ENCODE assay signal across 12 cellular contexts in the genomic region with DNA sequence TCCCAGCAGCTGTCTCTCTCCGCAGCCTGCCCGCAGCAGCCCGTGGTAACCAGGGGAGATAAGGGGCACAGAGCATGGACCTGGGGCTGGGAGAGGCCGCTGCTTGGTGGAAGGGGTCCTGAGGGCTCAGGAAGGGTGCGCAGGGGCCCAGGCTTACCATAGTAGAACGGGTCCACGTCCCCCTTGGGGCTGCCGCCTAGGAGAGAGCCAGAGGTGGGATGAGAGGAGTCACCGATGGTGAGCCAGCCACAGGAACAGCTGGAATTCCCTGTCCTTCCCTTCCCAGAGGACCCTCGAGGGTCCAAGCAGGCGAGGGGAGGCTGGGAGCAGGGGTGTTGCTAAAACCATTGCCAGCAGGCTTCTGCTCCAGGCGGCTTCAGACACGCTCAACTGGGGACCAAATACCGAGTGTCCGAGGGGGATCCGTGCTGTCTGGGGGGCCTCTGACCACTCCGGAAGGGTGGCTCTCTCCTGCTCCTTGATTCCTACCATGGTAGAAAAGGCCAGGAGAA. TPM values are rescaled to one million over a fixed set of nuclear protein-coding genes. Genes with fewer than 3 reads are reported as not detected.
A peak's percentile ranks its signal among the peaks of the same experiment; 100 is the strongest.
DNase-seq lines count a peak whose midpoint lies in the region; ATAC-seq and TF ChIP-seq lines count a peak whose summit lies in the region.
"Had no signal": no experiment of that assay in that cellular context is flagged by ENCODE, and none has a peak within 500 bp of the region (broad histone marks: within the 10 kb centered on the region; RNA-seq: fewer than 3 reads in every experiment).

No MANE protein-coding gene starts in this region.

- 87 to 96% methylated on average over 11 to 16 of the region's 17 CpGs for WGBS in thyroid gland, 2 donors

- no peak overlapping the region for H3K4me3 ChIP-seq in CD4-positive, CD25-positive, alpha-beta regulatory T cell (ENCODE audit: low read depth, low read length)
- H3K4me3 ChIP-seq in osteoblast (ENCODE audit: insufficient read depth, low read length) = no peak overlapping the region
- no peak overlapping the region for H3K4me3 ChIP-seq in thyroid gland (replicated peaks in 1 of 3)
- H3K4me3 ChIP-seq: K562, lower lobe of right lung had no signal

- H3K9me3 ChIP-seq in CD4-positive, CD25-positive, alpha-beta regulatory T cell (ENCODE audit: control insufficient read depth in 2 of 2, low read length in 2 of 2) = no peaks in the 10 kb centered on the region
- H3K9me3 ChIP-seq in KOPT-K1 (ENCODE audit: insufficient read depth, low read length, poor library complexity, severe bottlenecking) (no peaks in the 10 kb centered on the region), osteoblast (ENCODE audit: low read depth, low read length) (no peaks in the 10 kb centered on the region), thyroid gland (no peaks in the 10 kb centered on the region)
- H3K9me3 ChIP-seq: lower lobe of right lung had no signal

- H3K27ac Mint-ChIP-seq in CD4-positive, CD25-positive, alpha-beta regulatory T cell = peak overlapping the region in 1 of 3 donors; percentile 73
- peak overlapping the region; percentile 76 for H3K27ac Mint-ChIP-seq in dendritic cell treated with granulocyte-macrophage colony-stimulating factor and Interleukin-4, amounts not matched to agents 40 ng/mL and 50 ng/mL, for 4 days

- H3K4me1 Mint-ChIP-seq in CD4-positive, CD25-positive, alpha-beta regulatory T cell = peaks cover 11 to 68% (median 24%) of the 10 kb centered on the region in 4 donors
- H3K4me1 Mint-ChIP-seq in dendritic cell treated with granulocyte-macrophage colony-stimulating factor and Interleukin-4, amounts not matched to agents 40 ng/mL and 50 ng/mL, for 4 days (ENCODE audit: low read depth) = peaks cover 68% of the 10 kb centered on the region

- no peak for TF ChIP-seq POLR2A in thyroid gland (IDR thresholded peaks at IDR 0.05)

- no peak overlapping the region for H3K4me2 ChIP-seq in osteoblast (ENCODE audit: insufficient read depth, low read length)

- H2AFZ ChIP-seq in osteoblast (ENCODE audit: low read length) = no peak overlapping the region

- no peaks in the 10 kb centered on the region for H3K27me3 ChIP-seq in CD4-positive, CD25-positive, alpha-beta regulatory T cell (ENCODE audit: control insufficient read depth, insufficient read depth, low read length)
- H3K27me3 ChIP-seq in osteoblast (ENCODE audit: insufficient read depth, low read length) = peaks cover 14% of the 10 kb centered on the region
- no peaks in the 10 kb centered on the region for H3K27me3 ChIP-seq in thyroid gland

- no peaks in the 10 kb centered on the region for H3K36me3 Mint-ChIP-seq in CD4-positive, CD25-positive, alpha-beta regulatory T cell
- no peaks in the 10 kb centered on the region for H3K36me3 Mint-ChIP-seq in dendritic cell treated with granulocyte-macrophage colony-stimulating factor and Interleukin-4, amounts not matched to agents 40 ng/mL and 50 ng/mL, for 4 days (ENCODE audit: low read depth)
- H3K36me3 Mint-ChIP-seq: brain had no signal

- H4K20me1 ChIP-seq in osteoblast (ENCODE audit: insufficient read depth, low read length) = no peaks in the 10 kb centered on the region

- intact Hi-C loops in dendritic cell treated with granulocyte-macrophage colony-stimulating factor and Interleukin-4, amounts not matched to agents 40 ng/mL and 50 ng/mL, for 4 days (cut with micrococcal nuclease) = loop anchor here (1.0 to 10.0 kb wide), 2 partner anchors 125 to 322 kb away; no protein-coding TSS in a partner anchor
- intact Hi-C loops in thyroid gland (cut with DNase I) = no loop called here

- ATAC-seq in CD4-positive, CD25-positive, alpha-beta regulatory T cell (ENCODE audit: low read depth in 2 of 2) = no peak
- ATAC-seq in HG03442 (IDR thresholded peaks at IDR 0.05; ENCODE audit: unreplicated experiment) = no peak

- H3K9me3 Mint-ChIP-seq in CD4-positive, CD25-positive, alpha-beta regulatory T cell = no peaks in the 10 kb centered on the region
- H3K9me3 Mint-ChIP-seq in dendritic cell treated with granulocyte-macrophage colony-stimulating factor and Interleukin-4, amounts not matched to agents 40 ng/mL and 50 ng/mL, for 4 days = no peaks in the 10 kb centered on the region
- H3K9me3 Mint-ChIP-seq: brain had no signal

- no peak for DNase-seq in CD4-positive, CD25-positive, alpha-beta regulatory T cell
- peak; percentile 42 for DNase-seq in osteoblast (ENCODE audit: insufficient read length, low spot score, missing footprints)
- DNase-seq in thyroid gland = no peak
- DNase-seq in DMS79 (lab: John Stamatoyannopoulos, UW) = no peak
- DNase-seq: lower lobe of right lung, NCI-H2227 treated with DMSO at 0.1 percent for 48 hours, occipital lobe had no signal

- peak overlapping the region; percentile 67 for H3K27ac ChIP-seq in CD4-positive, CD25-positive, alpha-beta regulatory T cell (ENCODE audit: insufficient read depth, low read length, poor library complexity, severe bottlenecking)
- H3K27ac ChIP-seq in KOPT-K1 (ENCODE audit: low read depth, low read length, poor library complexity, severe bottlenecking) (peak overlapping the region; percentile 99), osteoblast (ENCODE audit: low read depth, low read length) (no peak overlapping the region), thyroid gland (no peak overlapping the region)

- no peak for TF ChIP-seq CTCF in osteoblast (IDR thresholded peaks at IDR 0.05; ENCODE audit: extremely low read depth, low read depth, low read length)
- TF ChIP-seq CTCF in thyroid gland (IDR thresholded peaks at IDR 0.05) = no peak

- H3K4me3 Mint-ChIP-seq in CD4-positive, CD25-positive, alpha-beta regulatory T cell = no peak overlapping the region
- no peak overlapping the region for H3K4me3 Mint-ChIP-seq in dendritic cell treated with granulocyte-macrophage colony-stimulating factor and Interleukin-4, amounts not matched to agents 40 ng/mL and 50 ng/mL, for 4 days
- H3K4me3 Mint-ChIP-seq: brain had no signal

- H3K36me3 ChIP-seq in CD4-positive, CD25-positive, alpha-beta regulatory T cell (ENCODE audit: control insufficient read depth, insufficient read depth, low read length) = no peaks in the 10 kb centered on the region
- H3K36me3 ChIP-seq in KOPT-K1 (ENCODE audit: insufficient read depth, low read length) = peaks cover 43% of the 10 kb centered on the region
- no peaks in the 10 kb centered on the region for H3K36me3 ChIP-seq in osteoblast (ENCODE audit: insufficient read depth, low read length)
- H3K36me3 ChIP-seq in thyroid gland = no peaks in the 10 kb centered on the region
- H3K36me3 ChIP-seq: lower lobe of right lung had no signal

- no peaks in the 10 kb centered on the region for H3K79me2 ChIP-seq in osteoblast (ENCODE audit: insufficient read depth, low read length)

- H3K27me3 Mint-ChIP-seq in CD4-positive, CD25-positive, alpha-beta regulatory T cell = no peaks in the 10 kb centered on the region
- peaks cover 4% of the 10 kb centered on the region for H3K27me3 Mint-ChIP-seq in dendritic cell treated with granulocyte-macrophage colony-stimulating factor and Interleukin-4, amounts not matched to agents 40 ng/mL and 50 ng/mL, for 4 days

- H3K4me1 ChIP-seq in CD4-positive, CD25-positive, alpha-beta regulatory T cell (ENCODE audit: control insufficient read depth, insufficient read depth, low read length, poor library complexity, severe bottlenecking) = peaks cover 42% of the 10 kb centered on the region
- H3K4me1 ChIP-seq in osteoblast (ENCODE audit: insufficient read depth, low read length) (no peaks in the 10 kb centered on the region), thyroid gland (peaks cover 10 to 46% of the 10 kb centered on the region in 2 donors)

RNA-seq across cellular contexts. Expression of a gene that starts 2.0 kb away (rescaled TPM):
- 4.0 TPM for total RNA-seq in CD4-positive, CD25-positive, alpha-beta regulatory T cell
- 10 to 100 TPM; 35.5 to 88.9 (median 72.3) TPM for polyA plus RNA-seq in CD4-positive, CD25-positive, alpha-beta regulatory T cell
- total RNA-seq in osteoblast = not detected in 2 replicates
- total RNA-seq in thyroid gland = 1 to 10 TPM in 3 of 4 donors, under 1 TPM in 1; 0.42 to 2.8 (median 1.5) TPM
- total RNA-seq: K562 had no signal
- polyA plus RNA-seq: K562 had no signal

RNA-seq across cellular contexts. Expression of a gene that starts 25.6 kb away (rescaled TPM):
- total RNA-seq in CD4-positive, CD25-positive, alpha-beta regulatory T cell = 1.6 TPM
- under 1 TPM in 3 of 4 donors, not detected in 1; 0.08 to 0.34 (median 0.25) TPM for polyA plus RNA-seq in CD4-positive, CD25-positive, alpha-beta regulatory T cell
- total RNA-seq in osteoblast = not detected in 2 replicates
- 1 to 10 TPM in 2 of 4 donors, under 1 TPM in 2; 0.54 to 1.8 (median 0.99) TPM for total RNA-seq in thyroid gland
- total RNA-seq: K562 had no signal
- polyA plus RNA-seq: K562 had no signal

RNA-seq across cellular contexts. Expression of a gene that starts 53.9 kb away (rescaled TPM):
- total RNA-seq in CD4-positive, CD25-positive, alpha-beta regulatory T cell = not detected
- not detected for polyA plus RNA-seq in CD4-positive, CD25-positive, alpha-beta regulatory T cell
- not detected in 2 replicates for total RNA-seq in osteoblast
- 100 to 1,000 TPM in 2 of 4 donors, 10 to 100 TPM in 2; 34.2 to 143 (median 88.6) TPM for total RNA-seq in thyroid gland

Comparison
In these comparisons a context has a peak if more than half of its experiments do, and no peak if none do; other contexts are left out.
1. H3K27ac ChIP-seq: peak in CD4-positive, CD25-positive, alpha-beta regulatory T cell (single experiment) and KOPT-K1 (single experiment); none in osteoblast (single experiment) and thyroid gland (0 of 3).
2. RNA of a gene that starts 53.9 kb away (total RNA-seq): 34.2 to 143 TPM in thyroid gland; not detected in CD4-positive, CD25-positive, alpha-beta regulatory T cell (single experiment) and not detected in osteoblast; every median in the first group is over 10 times any median in the second.